Comparison of ENCODE assay signal across 19 cellular contexts in genomic region chr5:128629162-128629561, GRCh38.
"Had no signal": no experiment of that assay in that cellular context is flagged by ENCODE, and none has a peak within 500 bp of the region (broad histone marks: within the 10 kb centered on the region; RNA-seq: fewer than 3 reads in every experiment).

No MANE protein-coding gene starts in this region.

- H3K36me3 ChIP-seq: gastroesophageal sphincter, pancreas, tibial artery had no signal

- H3K4me1 ChIP-seq: gastroesophageal sphincter, pancreas, tibial artery had no signal

- H3K4me3 ChIP-seq: gastroesophageal sphincter, pancreas, tibial artery had no signal

- H3K9me3 ChIP-seq: gastroesophageal sphincter, pancreas, tibial artery had no signal

- H3K27ac ChIP-seq: gastroesophageal sphincter, pancreas, tibial artery had no signal

- H3K27me3 ChIP-seq: gastroesophageal sphincter, pancreas, tibial artery had no signal

- ATAC-seq: activated CD8-positive, alpha-beta T cell treated with anti-CD3 and anti-CD28 coated beads, Interleukin-2, amount 10 ng/mL, durations not matched to agents 7 days and 5 days; effector memory CD8-positive, alpha-beta T cell; gastroesophageal sphincter; left colon; naive thymus-derived CD4-positive, alpha-beta T cell; pancreas; sciatic nerve; stimulated activated naive B cell treated with anti-CD40 and anti-IgM and Interleukin-4, amounts not matched to agents 10 μg/mL and 1 μg/mL and 100 μg/mL, for 72 hours had no signal

- DNase-seq: activated CD4-positive, alpha-beta T cell treated with anti-CD3 and anti-CD28 coated beads, Interleukin-2, amount 10 ng/mL, durations not matched to agents 24 days and 14 days; activated CD4-positive, CD25-positive, alpha-beta regulatory T cell; activated CD8-positive, alpha-beta memory T cell treated with anti-CD3 and anti-CD28 coated beads, Interleukin-2, amount 50 U/mL, for 4 hours; activated CD8-positive, alpha-beta T cell treated with anti-CD3 and anti-CD28 coated beads, Interleukin-2, amount 10 ng/mL, durations not matched to agents 7 days and 5 days; activated effector memory CD4-positive, alpha-beta T cell treated with anti-CD3 and anti-CD28 coated beads, Interleukin-2, amount 50 U/mL, for 16 hours; activated T-cell treated with anti-CD3 and anti-CD28 coated beads, Interleukin-2, amount 50 U/mL, for 48 hours; amniotic stem cell; cerebellar nuclear complex; dermis blood vessel endothelial cell; effector memory CD8-positive, alpha-beta T cell; left colon; naive thymus-derived CD4-positive, alpha-beta T cell; pancreas; stimulated activated CD4-positive, alpha-beta T cell treated with anti-CD3 and anti-CD28 coated beads, Interleukin-12 subunit alpha, Interleukin-12 subunit beta, amount 100 ng/mL, for 4 hours; stimulated activated CD4-positive, alpha-beta T cell treated with anti-CD3 and anti-CD28 coated beads, Interleukin-2, amount 100 ng/mL, for 24 hours; stimulated activated naive B cell treated with anti-CD40 and anti-IgM and Interleukin-4, amounts not matched to agents 10 μg/mL and 1 μg/mL and 100 μg/mL, for 72 hours; tibial artery had no signal
